In genomic region chr3:122859021-122859805, GRCh38 we compare ENCODE assay signal across 23 cellular contexts.
"Had no signal": no experiment of that assay in that cellular context is flagged by ENCODE, and none has a peak within 500 bp of the region (broad histone marks: within the 10 kb centered on the region; RNA-seq: fewer than 3 reads in every experiment).

No MANE protein-coding gene starts in this region.

- H3K27ac Mint-ChIP-seq: memory B cell; nephron; neural progenitor cell; progenitor cell of endocrine pancreas; stimulated activated memory B cell treated with anti-CD40 and anti-IgM and Interleukin-4, amounts not matched to agents 10 μg/mL and 1 μg/mL and 100 μg/mL, for 72 hours had no signal

- H3K9ac ChIP-seq: neural progenitor cell had no signal

- H3K9me3 ChIP-seq: left ventricle myocardium inferior, mucosa of descending colon, ovary, right atrium auricular region, right lobe of liver, tibial nerve, upper lobe of left lung had no signal

- H3K4me2 ChIP-seq: hepatocyte, neural progenitor cell, smooth muscle cell had no signal

- H3K9me3 Mint-ChIP-seq: memory B cell; naive thymus-derived CD8-positive, alpha-beta T cell; nephron; neural progenitor cell; stimulated activated memory B cell treated with anti-CD40 and anti-IgM and Interleukin-4, amounts not matched to agents 10 μg/mL and 1 μg/mL and 100 μg/mL, for 72 hours; stimulated activated naive CD8-positive, alpha-beta T cell treated with anti-CD3 and anti-CD28 coated beads, Interleukin-15, amount 100 ng/mL, for 72 hours had no signal

- H3K27me3 ChIP-seq: hepatocyte, neural progenitor cell, ovary, right atrium auricular region, right lobe of liver, tibial nerve, upper lobe of left lung had no signal

- H3K27me3 Mint-ChIP-seq: memory B cell; naive thymus-derived CD8-positive, alpha-beta T cell; progenitor cell of endocrine pancreas; stimulated activated memory B cell treated with anti-CD40 and anti-IgM and Interleukin-4, amounts not matched to agents 10 μg/mL and 1 μg/mL and 100 μg/mL, for 72 hours; stimulated activated naive CD8-positive, alpha-beta T cell treated with anti-CD3 and anti-CD28 coated beads, Interleukin-15, amount 100 ng/mL, for 72 hours had no signal

- H2AFZ ChIP-seq: hepatocyte, neural progenitor cell had no signal

- ATAC-seq: mucosa of descending colon; naive thymus-derived CD8-positive, alpha-beta T cell; right lobe of liver; stimulated activated memory B cell treated with anti-CD40 and anti-IgM and Interleukin-4, amounts not matched to agents 10 μg/mL and 1 μg/mL and 100 μg/mL, for 72 hours; stimulated activated naive CD8-positive, alpha-beta T cell treated with anti-CD3 and anti-CD28 coated beads, Interleukin-15, amount 100 ng/mL, for 72 hours had no signal

- H3K4me3 ChIP-seq: hepatocyte, left ventricle myocardium inferior, mucosa of descending colon, neural progenitor cell, ovary, right atrium auricular region, right lobe of liver, smooth muscle cell, tibial nerve, upper lobe of left lung had no signal

- H3K36me3 ChIP-seq: neural progenitor cell, ovary had no signal

- H3K4me1 ChIP-seq: left ventricle myocardium inferior, neural progenitor cell, right atrium auricular region, right lobe of liver, tibial nerve, upper lobe of left lung had no signal

- H3K4me3 Mint-ChIP-seq: memory B cell; naive thymus-derived CD8-positive, alpha-beta T cell; nephron; neural progenitor cell; stimulated activated memory B cell treated with anti-CD40 and anti-IgM and Interleukin-4, amounts not matched to agents 10 μg/mL and 1 μg/mL and 100 μg/mL, for 72 hours; stimulated activated naive CD8-positive, alpha-beta T cell treated with anti-CD3 and anti-CD28 coated beads, Interleukin-15, amount 100 ng/mL, for 72 hours had no signal

- H3K4me1 Mint-ChIP-seq: memory B cell; neural progenitor cell; stimulated activated memory B cell treated with anti-CD40 and anti-IgM and Interleukin-4, amounts not matched to agents 10 μg/mL and 1 μg/mL and 100 μg/mL, for 72 hours had no signal

- H3K27ac ChIP-seq: hepatocyte, left ventricle myocardium inferior, neural progenitor cell, ovary, right atrium auricular region, right lobe of liver, tibial nerve had no signal

- H3K79me2 ChIP-seq: hepatocyte had no signal

- DNase-seq: islet precursor cell; left ventricle myocardium inferior; midbrain; mucosa of descending colon; ovary; right lobe of liver; stimulated activated CD4-positive, alpha-beta T cell treated with anti-CD3 and anti-CD28 coated beads, Interleukin-1b, Interleukin-23, amount 100 ng/mL, for 48 hours; stimulated activated CD4-positive, alpha-beta T cell treated with anti-CD3 and anti-CD28 coated beads, Interleukin-2, amount 100 ng/mL, for 48 hours; stimulated activated CD4-positive, alpha-beta T cell treated with anti-CD3 and anti-CD28 coated beads, Interleukin-4, amount 100 ng/mL, for 4 hours; stimulated activated CD8-positive, alpha-beta memory T cell treated with anti-CD3 and anti-CD28 coated beads, Interleukin-4, amount 100 ng/mL, for 48 hours; stimulated activated naive CD4-positive, alpha-beta T cell treated with Interleukin-2 at 50 U/mL for 16 hours; stimulated activated naive CD8-positive, alpha-beta T cell treated with anti-CD3 and anti-CD28 coated beads, Interleukin-15, amount 100 ng/mL, for 72 hours; upper lobe of left lung had no signal
